8 cellular contexts compared by ENCODE assay signal in genomic region chr15:92714457-92715401, GRCh38. TPM values are rescaled to one million over a fixed set of nuclear protein-coding genes. Genes with fewer than 3 reads are reported as not detected.
DNase-seq lines count a peak whose midpoint lies in the region; ATAC-seq and TF ChIP-seq lines count a peak whose summit lies in the region.

No MANE protein-coding gene starts in this region.

- peak overlapping the region; percentile 94 for H3K4me2 ChIP-seq in neuronal stem cell (ENCODE audit: insufficient read depth, low read length, poor library complexity, severe bottlenecking)

- 3 to 4% methylated on average over 8 to 13 of the region's 62 CpGs for WGBS in gastroesophageal sphincter (ENCODE audit: low coverage in 1 of 2), 2 donors
- no CpG with 5 or more reads among the region's 62 CpGs for WGBS in neuronal stem cell (ENCODE audit: extremely low coverage in 2 of 2, insufficient read length in 2 of 2, insufficient replicate concordance in 1 of 2), 2 donors

- TF ChIP-seq EP300 in gastroesophageal sphincter (IDR thresholded peaks at IDR 0.05): no peak

- ATAC-seq in GM21529 (IDR thresholded peaks at IDR 0.05; ENCODE audit: unreplicated experiment) (peak; percentile 82), gastroesophageal sphincter (peak; percentile 94)

- no peaks in the 10 kb centered on the region for H3K36me3 ChIP-seq in gastroesophageal sphincter
- no peaks in the 10 kb centered on the region for H3K36me3 ChIP-seq in neuronal stem cell (replicated peaks in 1 of 2; ENCODE audit: control insufficient read depth in 2 of 2, insufficient read depth in 2 of 2, low read length in 2 of 2)

- H4K8ac ChIP-seq in neuronal stem cell (ENCODE audit: low read depth, low read length): no peak overlapping the region

- peak overlapping the region; percentile 97 for H2BK120ac ChIP-seq in neuronal stem cell (ENCODE audit: low read depth, low read length)

- peak overlapping the region; percentile 92 for H3K9ac ChIP-seq in neuronal stem cell (ENCODE audit: low read depth, low read length, poor library complexity)

- peak; percentile 80 to 91 (median 89) for TF ChIP-seq CTCF in gastroesophageal sphincter (IDR thresholded peaks at IDR 0.05)

- H2BK15ac ChIP-seq in neuronal stem cell (ENCODE audit: low read length): peak overlapping the region; percentile 92

- H3K4me1 ChIP-seq in gastroesophageal sphincter (peaks cover 0 to 18% (median 0%) of the 10 kb centered on the region in 3 donors), neuronal stem cell (ENCODE audit: control insufficient read depth in 2 of 2, insufficient read depth in 1 of 2, low read depth in 1 of 2, low read length in 2 of 2) (peaks cover 3 to 11% of the 10 kb centered on the region in 2 donors)

- no peak overlapping the region for H2AK5ac ChIP-seq in neuronal stem cell (ENCODE audit: low read depth, low read length)

- H3K23ac ChIP-seq in neuronal stem cell (ENCODE audit: low read depth, low read length, poor library complexity): peak overlapping the region; percentile 19

- H3K27ac ChIP-seq in gastroesophageal sphincter: peak overlapping the region; percentile 78 to 92 (median 87)
- peak overlapping the region; percentile 35 for H3K27ac ChIP-seq in neuronal stem cell (replicated peaks; ENCODE audit: low read length)

- DNase-seq in DMS114 treated with DMSO at 0.1 percent for 48 hours (lab: John Stamatoyannopoulos, UW; ENCODE audit: unreplicated experiment): peak; percentile 83
- peak; percentile 72 for DNase-seq in LHCN-M2 (ENCODE audit: low read depth)
- DNase-seq in SHP77 treated with DMSO at 0.1 percent for 48 hours (lab: John Stamatoyannopoulos, UW): peak; percentile 27
- DNase-seq in activated naive CD4-positive, alpha-beta T cell (lab: John Stamatoyannopoulos, UW): peak; percentile 44 to 61 (median 53)
- peak; percentile 86 for DNase-seq in neuronal stem cell (ENCODE audit: low spot score)
- peak; percentile 57 for DNase-seq in stromal cell of bone marrow (ENCODE audit: low read depth)

- H3K18ac ChIP-seq in neuronal stem cell (ENCODE audit: low read length): peak overlapping the region; percentile 97

- H3K4me3 ChIP-seq in gastroesophageal sphincter (peak overlapping the region; percentile 45 to 65), neuronal stem cell (ENCODE audit: low read length in 2 of 2) (peak overlapping the region; percentile 63 to 84)

- H3K27me3 ChIP-seq in gastroesophageal sphincter: no peaks in the 10 kb centered on the region
- H3K27me3 ChIP-seq in neuronal stem cell (ENCODE audit: control insufficient read depth in 3 of 3, insufficient read depth in 3 of 3, low read depth in 1 of 3, low read length in 3 of 3): no peaks in the 10 kb centered on the region

- H3K4ac ChIP-seq in neuronal stem cell (ENCODE audit: low read length): no peak overlapping the region

- peak overlapping the region; percentile 49 for H2BK12ac ChIP-seq in neuronal stem cell (ENCODE audit: low read length)

- H2BK5ac ChIP-seq in neuronal stem cell (ENCODE audit: low read length): peak overlapping the region; percentile 94

- no peak overlapping the region for H4K91ac ChIP-seq in neuronal stem cell (ENCODE audit: low read depth, low read length, poor library complexity)

- peak overlapping the region; percentile 98 for H2AFZ ChIP-seq in neuronal stem cell (ENCODE audit: low read length)

- H3K14ac ChIP-seq in neuronal stem cell (ENCODE audit: low read length): peak overlapping the region; percentile 63

- peak; percentile 59 to 62 for TF ChIP-seq POLR2A in gastroesophageal sphincter (IDR thresholded peaks at IDR 0.05)

- no peaks in the 10 kb centered on the region for H3K9me3 ChIP-seq in gastroesophageal sphincter
- H3K9me3 ChIP-seq in neuronal stem cell (replicated peaks in 1 of 2; ENCODE audit: control insufficient read depth in 2 of 2, insufficient read depth in 1 of 2, low read depth in 1 of 2, low read length in 2 of 2): peaks cover 3 to 8% of the 10 kb centered on the region in 2 donors

- H3K79me1 ChIP-seq in neuronal stem cell (ENCODE audit: low read depth, low read length): no peaks in the 10 kb centered on the region

RNA-seq across cellular contexts. Expression of gene FAM174B, which starts 59.2 kb away (rescaled TPM):
- total RNA-seq in LHCN-M2 (2014; rRNA removed) (9.6 and 14.8 TPM in 2 replicates), gastroesophageal sphincter (10 to 100 TPM in 3 of 4 donors, 1 to 10 TPM in 1; 9.2 to 15.5 (median 13.3) TPM)
- 10.6 TPM for polyA plus RNA-seq in LHCN-M2 (2012)
- polyA plus RNA-seq in neuronal stem cell (2013, experiment 1 of 2): 5.8 TPM
- 5.7 TPM for polyA plus RNA-seq in neuronal stem cell (2013, experiment 2 of 2)

Comparison
In these comparisons a context has a peak if more than half of its experiments do, and no peak if none do; other contexts are left out.
1. Peak in every context shown above with its lines: DNase-seq, ATAC-seq, H3K4me3 ChIP-seq and H3K27ac ChIP-seq.
2. DNase-seq: peak in every context shown above with its lines; median percentile 86 in neuronal stem cell; 83 in DMS114 treated with DMSO at 0.1 percent for 48 hours; 72 in LHCN-M2; 57 in stromal cell of bone marrow; 53 in activated naive CD4-positive, alpha-beta T cell; 27 in SHP77 treated with DMSO at 0.1 percent for 48 hours.